In the genomic region with DNA sequence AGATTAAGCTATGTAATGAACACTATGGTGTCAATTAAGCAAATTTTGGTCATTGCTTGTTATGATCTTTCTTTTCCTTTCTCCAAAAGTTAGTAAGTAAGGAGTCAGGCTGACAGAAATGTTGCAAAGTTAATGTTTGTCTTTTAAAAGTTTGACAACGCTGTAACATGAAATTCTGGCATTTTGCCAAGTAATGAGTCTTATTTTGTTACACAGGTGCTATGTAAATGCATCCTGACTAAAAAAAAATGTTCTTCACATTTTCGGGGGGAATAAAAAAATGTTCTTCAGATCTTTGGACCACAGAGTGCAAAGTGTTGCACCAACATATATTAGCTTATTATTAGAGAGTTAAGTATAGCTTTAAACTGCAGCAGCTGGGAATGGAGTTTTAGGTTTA, we compare ENCODE assay signal across 29 cellular contexts. TPM values are rescaled to one million over a fixed set of nuclear protein-coding genes. Genes with fewer than 3 reads are reported as not detected.
DNase-seq lines count a peak whose midpoint lies in the region; FAIRE-seq and TF ChIP-seq lines count a peak whose summit lies in the region.
"Had no signal": no experiment of that assay in that cellular context is flagged by ENCODE, and none has a peak within 500 bp of the region (broad histone marks: within the 10 kb centered on the region; RNA-seq: fewer than 3 reads in every experiment).

No MANE protein-coding gene starts in this region.

- no peaks in the 10 kb centered on the region for H3K27me3 Mint-ChIP-seq in astrocyte (ENCODE audit: low read depth, unreplicated experiment)
- H3K27me3 Mint-ChIP-seq: CD8-positive, alpha-beta memory T cell had no signal

- no peaks in the 10 kb centered on the region for H3K36me3 Mint-ChIP-seq in astrocyte (ENCODE audit: low read depth, unreplicated experiment)

- H3K9ac ChIP-seq in astrocyte (ENCODE audit: low read length) (no peak overlapping the region), neuronal stem cell (ENCODE audit: low read depth, low read length, poor library complexity) (no peak overlapping the region)

- H2AK5ac ChIP-seq in neuronal stem cell (ENCODE audit: low read depth, low read length), result no peak overlapping the region

- H3K4me2 ChIP-seq in astrocyte (ENCODE audit: low read length) (no peak overlapping the region), neuronal stem cell (ENCODE audit: insufficient read depth, low read length, poor library complexity, severe bottlenecking) (no peak overlapping the region)

- no peaks in the 10 kb centered on the region for H3K4me1 Mint-ChIP-seq in astrocyte (ENCODE audit: low read depth, unreplicated experiment)
- H3K4me1 Mint-ChIP-seq: CD8-positive, alpha-beta memory T cell had no signal

- H3K27ac Mint-ChIP-seq in astrocyte (ENCODE audit: unreplicated experiment), result no peak overlapping the region
- H3K27ac Mint-ChIP-seq: CD14-positive monocyte had no signal

- H2BK5ac ChIP-seq in neuronal stem cell (ENCODE audit: low read length), result no peak overlapping the region

- no peak overlapping the region for H3K18ac ChIP-seq in neuronal stem cell (ENCODE audit: low read length)

- no peaks in the 10 kb centered on the region for H3K9me3 Mint-ChIP-seq in astrocyte (ENCODE audit: unreplicated experiment)
- H3K9me3 Mint-ChIP-seq: CD8-positive, alpha-beta memory T cell had no signal

- no peaks in the 10 kb centered on the region for H3K4me1 ChIP-seq in astrocyte (ENCODE audit: insufficient read depth, low read length)
- H3K4me1 ChIP-seq in neuronal stem cell (ENCODE audit: control insufficient read depth in 2 of 2, insufficient read depth in 1 of 2, low read depth in 1 of 2, low read length in 2 of 2), result no peaks in the 10 kb centered on the region
- H3K4me1 ChIP-seq: BE2C, SJSA1 had no signal

- H3K4me3 ChIP-seq in astrocyte (ENCODE audit: insufficient read depth, low read depth, low read length), result no peak overlapping the region
- no peak overlapping the region for H3K4me3 ChIP-seq in neuronal stem cell (ENCODE audit: low read length in 2 of 2)
- H3K4me3 ChIP-seq: SJSA1 had no signal

- no peaks in the 10 kb centered on the region for H4K20me1 ChIP-seq in astrocyte (ENCODE audit: insufficient read depth, low read length)

- H3K27ac ChIP-seq in astrocyte (ENCODE audit: low read depth, low read length) (no peak overlapping the region), neuronal stem cell (replicated peaks; ENCODE audit: low read length) (no peak overlapping the region)
- H3K27ac ChIP-seq: HL-60, SJSA1 had no signal

- peak overlapping the region; percentile 32 for H3K4me3 Mint-ChIP-seq in astrocyte (ENCODE audit: unreplicated experiment)
- H3K4me3 Mint-ChIP-seq: CD14-positive monocyte; CD8-positive, alpha-beta memory T cell had no signal

- H2BK15ac ChIP-seq in neuronal stem cell (ENCODE audit: low read length), result no peak overlapping the region

- H3K79me1 ChIP-seq in neuronal stem cell (ENCODE audit: low read depth, low read length), result no peaks in the 10 kb centered on the region

- H4K8ac ChIP-seq in neuronal stem cell (ENCODE audit: low read depth, low read length), result no peak overlapping the region

- no peak overlapping the region for H3K23ac ChIP-seq in neuronal stem cell (ENCODE audit: low read depth, low read length, poor library complexity)

- H3K36me3 ChIP-seq in astrocyte (ENCODE audit: insufficient read depth, low read length) (no peaks in the 10 kb centered on the region), neuronal stem cell (replicated peaks in 1 of 2; ENCODE audit: control insufficient read depth in 2 of 2, insufficient read depth in 2 of 2, low read length in 2 of 2) (no peaks in the 10 kb centered on the region)
- H3K36me3 ChIP-seq: BE2C, SJSA1 had no signal

- H2AFZ ChIP-seq in astrocyte (ENCODE audit: low read depth, low read length), result no peak overlapping the region
- H2AFZ ChIP-seq in neuronal stem cell (ENCODE audit: low read length), result no peak overlapping the region

- no peak for TF ChIP-seq CTCF in astrocyte (IDR thresholded peaks at IDR 0.05; ENCODE audit: insufficient read depth, low read depth, low read length)

- no peaks in the 10 kb centered on the region for H3K27me3 ChIP-seq in astrocyte (ENCODE audit: insufficient read depth, low read length)
- no peaks in the 10 kb centered on the region for H3K27me3 ChIP-seq in neuronal stem cell (ENCODE audit: control insufficient read depth in 3 of 3, insufficient read depth in 3 of 3, low read depth in 1 of 3, low read length in 3 of 3)
- H3K27me3 ChIP-seq: BE2C, SJSA1 had no signal

- FAIRE-seq in astrocyte (lab: Jason Lieb, UNC), result no peak
- FAIRE-seq: GM12892, GM19239, H1 had no signal

- no peak overlapping the region for H2BK120ac ChIP-seq in neuronal stem cell (ENCODE audit: low read depth, low read length)

- no peaks in the 10 kb centered on the region for H3K79me2 ChIP-seq in astrocyte (ENCODE audit: insufficient read depth, low read length)

- no CpG with 5 or more reads among the region's 2 CpGs for WGBS in neuronal stem cell (ENCODE audit: extremely low coverage in 2 of 2, insufficient read length in 2 of 2, insufficient replicate concordance in 1 of 2), 2 donors

- no peak overlapping the region for H2BK12ac ChIP-seq in neuronal stem cell (ENCODE audit: low read length)

- no peak overlapping the region for H3K14ac ChIP-seq in neuronal stem cell (ENCODE audit: low read length)

- H3K4ac ChIP-seq in neuronal stem cell (ENCODE audit: low read length), result no peak overlapping the region

- H4K91ac ChIP-seq in neuronal stem cell (ENCODE audit: low read depth, low read length, poor library complexity), result no peak overlapping the region

- DNase-seq in DMS53 (lab: John Stamatoyannopoulos, UW), result peak; percentile 8
- no peak for DNase-seq in DMS53 treated with DMSO at 0.1 percent for 48 hours (lab: John Stamatoyannopoulos, UW; ENCODE audit: unreplicated experiment)
- peak; percentile 14 for DNase-seq in NAMALWA (ENCODE audit: low spot score)
- no peak for DNase-seq in astrocyte (ENCODE audit: low read depth)
- DNase-seq in kidney tubule cell (ENCODE audit: low spot score), result peak; percentile 29
- DNase-seq in neuronal stem cell (ENCODE audit: low spot score), result no peak
- no peak for DNase-seq in germinal center (ENCODE audit: low spot score)
- no peak for DNase-seq in epidermal melanocyte (ENCODE audit: insufficient read length, low spot score)
- DNase-seq: 8988T; ACHN; BE2C; Calu3; CD8-positive, alpha-beta memory T cell; DMS79; HCEC 1CT; Kasumi-1; NCI-H2029; NCI-H2171 treated with DMSO at 0.1 percent for 48 hours; NCI-H345; NCI-H524; NCI-H774; T-helper 1 cell had no signal

- no peaks in the 10 kb centered on the region for H3K9me3 ChIP-seq in astrocyte (ENCODE audit: insufficient read depth, low read depth, low read length)
- no peaks in the 10 kb centered on the region for H3K9me3 ChIP-seq in neuronal stem cell (replicated peaks in 1 of 2; ENCODE audit: control insufficient read depth in 2 of 2, insufficient read depth in 1 of 2, low read depth in 1 of 2, low read length in 2 of 2)
- H3K9me3 ChIP-seq: BE2C, SJSA1 had no signal

RNA-seq across cellular contexts. Expression of gene PROKR1, which starts 54.8 kb away (rescaled TPM):
- total RNA-seq in astrocyte, result 0.05 TPM in 1 of 2 replicates, not detected in the other
- 0.60 TPM for polyA plus RNA-seq in neuronal stem cell (2013, experiment 1 of 2)
- polyA plus RNA-seq in neuronal stem cell (2013, experiment 2 of 2), result 0.54 TPM
- total RNA-seq: Calu3, Right ventricle myocardium inferior had no signal
- polyA plus RNA-seq: CD14-positive monocyte; CD8-positive, alpha-beta memory T cell had no signal

Comparison
In these comparisons a context has a peak if more than half of its experiments do, and no peak if none do; other contexts are left out.
1. DNase-seq: peak in DMS53 (single experiment), NAMALWA (single experiment) and kidney tubule cell (single experiment); none in DMS53 treated with DMSO at 0.1 percent for 48 hours (single experiment), astrocyte (single experiment), neuronal stem cell (single experiment), germinal center (single experiment) and epidermal melanocyte (single experiment).